25 cellular contexts compared by ENCODE assay signal in genomic region chr1:162421258-162422194, GRCh38. TPM values are rescaled to one million over a fixed set of nuclear protein-coding genes. Genes with fewer than 3 reads are reported as not detected.
A peak's percentile ranks its signal among the peaks of the same experiment; 100 is the strongest.
DNase-seq lines count a peak whose midpoint lies in the region; ATAC-seq, FAIRE-seq and TF ChIP-seq lines count a peak whose summit lies in the region.
"Had no signal": no experiment of that assay in that cellular context is flagged by ENCODE, and none has a peak within 500 bp of the region (broad histone marks: within the 10 kb centered on the region; RNA-seq: fewer than 3 reads in every experiment).

No MANE protein-coding gene starts in this region.

- H3K27ac Mint-ChIP-seq in natural killer cell treated with Interleukin-12 subunit alpha and Interleukin-12 subunit beta and Interleukin-15 and Interleukin-18, amount 100 ng/mL, for 72 hours = peak overlapping the region; percentile 85 to 94
- H3K27ac Mint-ChIP-seq: activated CD8-positive, alpha-beta memory T cell treated with anti-CD3 and anti-CD28 coated beads, Interleukin-2, amount 10 ng/mL, durations not matched to agents 7 days and 5 days; activated T-helper 2 cell treated with anti-CD3 and anti-CD28 coated beads, Interferon-gamma antibody, Interleukin-2, Interleukin-4, amounts not matched to agents 10 μg/mL and 5 μg/mL and 100 μg/mL, durations not matched to agents 14 hours and 24 hours and 36 hours; GM23338 had no signal

- no peak overlapping the region for H3K27ac ChIP-seq in GM12878 (ENCODE audit: control insufficient read depth, insufficient read depth)
- H3K27ac ChIP-seq: thoracic aorta had no signal

- intact Hi-C loops in GM12878 (cut with micrococcal nuclease; ENCODE audit: unreplicated experiment) = no loop called here

- in situ Hi-C loops in GM12878 (cut with MboI) = no loop called here

- no peaks in the 10 kb centered on the region for H3K36me3 ChIP-seq in GM12878 (ENCODE audit: control insufficient read depth in 2 of 2, insufficient read depth in 2 of 2, low read length in 1 of 2)
- H3K36me3 ChIP-seq: neutrophil, thoracic aorta had no signal

- no peak for TF ChIP-seq EP300 in GM12878 (IDR thresholded peaks at IDR 0.05; ENCODE audit: borderline replicate concordance in 1 of 2, control insufficient read depth in 1 of 2, low read depth in 2 of 2, low read length in 2 of 2)

- ATAC-seq in GM18867 (IDR thresholded peaks at IDR 0.05; ENCODE audit: unreplicated experiment) = peak; percentile 65
- ATAC-seq in GM12878 = peak; percentile 30; the same call in 1 of the 3 replicates
- ATAC-seq in natural killer cell treated with Interleukin-12 subunit alpha and Interleukin-12 subunit beta and Interleukin-15 and Interleukin-18, amount 100 ng/mL, for 72 hours = peak; percentile 66 to 74
- ATAC-seq: activated CD8-positive, alpha-beta memory T cell treated with anti-CD3 and anti-CD28 coated beads, Interleukin-2, amount 10 ng/mL, durations not matched to agents 7 days and 5 days; GM23338 had no signal

- no peak for TF ChIP-seq RAD21 in GM12878 (IDR thresholded peaks at IDR 0.05; ENCODE audit: insufficient read depth, low read depth, low read length)

- RAD21 ChIA-PET in GM12878 (lab: Charles Lee; ENCODE audit: unreplicated experiment) = no interaction called here

- no peaks in the 10 kb centered on the region for H3K36me3 Mint-ChIP-seq in natural killer cell treated with Interleukin-12 subunit alpha and Interleukin-12 subunit beta and Interleukin-15 and Interleukin-18, amount 100 ng/mL, for 72 hours
- H3K36me3 Mint-ChIP-seq: activated CD8-positive, alpha-beta memory T cell treated with anti-CD3 and anti-CD28 coated beads, Interleukin-2, amount 10 ng/mL, durations not matched to agents 7 days and 5 days had no signal

- DNase-seq in NOMO-1 treated with DMSO at 0.1 percent for 48 hours (lab: John Stamatoyannopoulos, UW; ENCODE audit: unreplicated experiment) (peak; percentile 20), GM12878 (ENCODE audit: low read depth, low spot score) (no peak), activated gamma-delta T cell treated with Interleukin-2 at 50 U/mL for 16 hours (no peak), foreskin fibroblast (no peak), NK-92 (lab: John Stamatoyannopoulos, UW; ENCODE audit: unreplicated experiment) (no peak)
- no peak for DNase-seq in natural killer cell treated with Interleukin-12 subunit alpha and Interleukin-12 subunit beta and Interleukin-15 and Interleukin-18, amount 100 ng/mL, for 72 hours (ENCODE audit: low spot score)
- DNase-seq in activated CD4-positive, CD25-positive, alpha-beta regulatory T cell treated with anti-CD3 and anti-CD28 coated beads, Interleukin-2, amount 50 U/mL, for 72 hours = no peak
- DNase-seq: activated CD4-positive, alpha-beta T cell treated with anti-CD3 and anti-CD28 coated beads for 48 hours; activated CD8-positive, alpha-beta memory T cell treated with anti-CD3 and anti-CD28 coated beads, Interleukin-2, amount 10 ng/mL, durations not matched to agents 7 days and 5 days; erythroblast; NCI-H1417; NCI-H69; retina; stimulated activated CD4-positive, alpha-beta T cell treated with anti-CD3 and anti-CD28 coated beads, Interleukin-12 subunit alpha, Interleukin-12 subunit beta, amount 100 ng/mL, for 4 hours; stimulated activated CD8-positive, alpha-beta memory T cell treated with anti-CD3 and anti-CD28 coated beads, Interleukin-4, amount 100 ng/mL, for 48 hours had no signal

- H3K27me3 Mint-ChIP-seq in natural killer cell treated with Interleukin-12 subunit alpha and Interleukin-12 subunit beta and Interleukin-15 and Interleukin-18, amount 100 ng/mL, for 72 hours = no peaks in the 10 kb centered on the region

- POLR2A ChIA-PET in GM12878 (lab: Charles Lee) = no interaction called here

- no peaks in the 10 kb centered on the region for H3K27me3 ChIP-seq in GM12878 (replicated peaks in 1 of 2; ENCODE audit: control insufficient read depth in 2 of 2, insufficient read depth in 2 of 2, low read length in 1 of 2)
- H3K27me3 ChIP-seq: neutrophil had no signal

- no peak overlapping the region; the same call in none of the 2 replicates for H2AFZ ChIP-seq in GM12878 (ENCODE audit: control insufficient read depth, low read depth, low read length)
- H2AFZ ChIP-seq: GM23338 had no signal

- TF ChIP-seq CTCF in GM12878 (IDR thresholded peaks at IDR 0.05 in 2 of 3, conservative IDR thresholded peaks at IDR 0.05 in 1 of 3; ENCODE audit: control insufficient read depth in 2 of 3, extremely low read depth in 1 of 3, insufficient read depth in 1 of 3, low read depth in 3 of 3, low read length in 3 of 3) (no peak), foreskin fibroblast (IDR thresholded peaks at IDR 0.05; ENCODE audit: low read depth, low read length) (no peak)

- H3K4me3 ChIP-seq in GM12878 (no peak overlapping the region), foreskin fibroblast (ENCODE audit: low read depth in 1 of 2, low read length in 2 of 2) (no peak overlapping the region)
- H3K4me3 ChIP-seq: GM23338, thoracic aorta had no signal

- no peak for FAIRE-seq in GM12878 (lab: Jason Lieb, UNC)
- FAIRE-seq: GM19239, HTR-8/SVneo, RCC 7860 had no signal

- BruUV-seq in GM12878 (replicated peaks; lab: Mats Ljungman, UMichigan) = no TSS peak

- H3K4me2 ChIP-seq in GM12878 (ENCODE audit: control insufficient read depth, insufficient read depth) = no peak overlapping the region
- H3K4me2 ChIP-seq: GM23338 had no signal

- CTCF ChIA-PET in GM12878 (lab: Yijun Ruan, JAX) = no interaction called here

- H3K9ac ChIP-seq in GM12878 (ENCODE audit: control insufficient read depth, insufficient read depth, low read length) = no peak overlapping the region

- no peak for TF ChIP-seq POLR2A in GM12878 (IDR thresholded peaks at IDR 0.05; ENCODE audit: low read depth, low read length)

- H4K20me1 ChIP-seq in GM12878 (ENCODE audit: control insufficient read depth, insufficient read depth) = no peaks in the 10 kb centered on the region

- H3K9me3 Mint-ChIP-seq in natural killer cell treated with Interleukin-12 subunit alpha and Interleukin-12 subunit beta and Interleukin-15 and Interleukin-18, amount 100 ng/mL, for 72 hours = no peaks in the 10 kb centered on the region
- H3K9me3 Mint-ChIP-seq: activated T-helper 2 cell treated with anti-CD3 and anti-CD28 coated beads, Interferon-gamma antibody, Interleukin-2, Interleukin-4, amounts not matched to agents 10 μg/mL and 5 μg/mL and 100 μg/mL, durations not matched to agents 14 hours and 24 hours and 36 hours; GM23338 had no signal

- peaks cover 31 to 37% of the 10 kb centered on the region in 2 donors for H3K4me1 Mint-ChIP-seq in natural killer cell treated with Interleukin-12 subunit alpha and Interleukin-12 subunit beta and Interleukin-15 and Interleukin-18, amount 100 ng/mL, for 72 hours (ENCODE audit: low read depth in 2 of 2)
- H3K4me1 Mint-ChIP-seq: GM23338 had no signal

- H3K9me3 ChIP-seq in GM12878 (replicated peaks; ENCODE audit: control insufficient read depth, insufficient read depth, low read length) = no peaks in the 10 kb centered on the region; the same call in 2 of the 3 replicates
- H3K9me3 ChIP-seq: neutrophil, thoracic aorta had no signal

- H3K4me3 Mint-ChIP-seq in natural killer cell treated with Interleukin-12 subunit alpha and Interleukin-12 subunit beta and Interleukin-15 and Interleukin-18, amount 100 ng/mL, for 72 hours = peak overlapping the region; percentile 73
- H3K4me3 Mint-ChIP-seq: activated CD8-positive, alpha-beta memory T cell treated with anti-CD3 and anti-CD28 coated beads, Interleukin-2, amount 10 ng/mL, durations not matched to agents 7 days and 5 days; GM23338 had no signal

- SMC1A ChIA-PET in GM12878 (lab: Charles Lee; ENCODE audit: uncharacterized antibody, unreplicated experiment) = interaction anchor here (0.6 kb wide), 1 partner anchor 77 kb away, joined by 3 read pairs; no protein-coding TSS in a partner anchor

- 37% methylated on average over 4 of the region's 5 CpGs for WGBS in GM12878 (ENCODE audit: insufficient coverage, insufficient replicate concordance, low lambda C conversion rate, missing lambda C conversion rate)

- no peaks in the 10 kb centered on the region for H3K79me2 ChIP-seq in GM12878 (ENCODE audit: control insufficient read depth, insufficient read depth, low read length)

- H3K4me1 ChIP-seq in GM12878 (ENCODE audit: control insufficient read depth, insufficient read depth, low read length) = no peaks in the 10 kb centered on the region

RNA-seq across cellular contexts. Expression of gene SH2D1B, which starts 9.6 kb away (rescaled TPM):
- not detected in 2 replicates for total RNA-seq in GM12878 (2013; cell fraction: nucleolus; rRNA removed)
- total RNA-seq in GM12878 (2014; rRNA removed) (not detected in 2 replicates), GM12878 (2014; rRNA removed; fragmentation: Illumina TruSeq; extraction: Trizol) (not detected in 2 replicates), GM12878 (2021) (not detected in 2 replicates)
- polyA plus RNA-seq in GM12878 (2011; ENCODE audit: low read depth) = not detected
- polyA plus RNA-seq in GM12878 (2011; rRNA removed) (0.18 and 0.20 TPM in 2 replicates), GM12878 (2014; fragmentation: Illumina TruSeq; extraction: Trizol) (0.08 TPM in 1 of 2 replicates, not detected in the other), GM12878 (2014; fragmentation: Nextera tagmentation; extraction: Ambion mirVana) (not detected), GM12878 (2014; rRNA removed) (not detected in 2 replicates), GM12878 (2016; fragmentation: Nextera tagmentation; extraction: Ambion mirVana) (not detected)
- polyA plus RNA-seq in GM12878 (2011; cell fraction: cytosol; rRNA removed) = 0.08 and 0.16 TPM in 2 replicates
- 0.28 and 0.33 TPM in 2 replicates for polyA plus RNA-seq in GM12878 (2011; cell fraction: nucleus; rRNA removed)
- polyA plus RNA-seq in GM12878 (2012) = not detected in 2 replicates
- polyA minus RNA-seq in GM12878 (2011; rRNA and poly(A)+ RNA removed) = not detected in 2 replicates
- not detected in 2 replicates for polyA minus RNA-seq in GM12878 (2011; cell fraction: cytosol; rRNA and poly(A)+ RNA removed)
- not detected in 2 replicates for polyA minus RNA-seq in GM12878 (2011; cell fraction: nucleus; rRNA and poly(A)+ RNA removed)
- 10 to 100 TPM; 12.7 to 19.5 TPM for total RNA-seq in natural killer cell treated with Interleukin-12 subunit alpha and Interleukin-12 subunit beta and Interleukin-15 and Interleukin-18, amount 100 ng/mL, for 72 hours
- total RNA-seq: activated CD8-positive, alpha-beta memory T cell treated with anti-CD3 and anti-CD28 coated beads, Interleukin-2, amount 10 ng/mL, durations not matched to agents 7 days and 5 days; dermis microvascular lymphatic vessel endothelial cell; GM23338 had no signal
- polyA plus RNA-seq: GM23338 had no signal

RNA-seq across cellular contexts. Expression of gene C1orf226, which starts 40.0 kb away (rescaled TPM):
- total RNA-seq in GM12878 (2013; cell fraction: nucleolus; rRNA removed) = not detected in 2 replicates
- total RNA-seq in GM12878 (2014; rRNA removed) (not detected in 2 replicates), GM12878 (2014; rRNA removed; fragmentation: Illumina TruSeq; extraction: Trizol) (not detected in 2 replicates), GM12878 (2021) (not detected in 2 replicates)
- not detected for polyA plus RNA-seq in GM12878 (2011; ENCODE audit: low read depth)
- polyA plus RNA-seq in GM12878 (2011; rRNA removed) (not detected in 2 replicates), GM12878 (2014; fragmentation: Illumina TruSeq; extraction: Trizol) (not detected in 2 replicates), GM12878 (2014; fragmentation: Nextera tagmentation; extraction: Ambion mirVana) (not detected), GM12878 (2014; rRNA removed) (not detected in 2 replicates), GM12878 (2016; fragmentation: Nextera tagmentation; extraction: Ambion mirVana) (not detected)
- 0.02 and 0.03 TPM in 2 replicates for polyA plus RNA-seq in GM12878 (2011; cell fraction: cytosol; rRNA removed)
- 0.04 TPM in 1 of 2 replicates, not detected in the other for polyA plus RNA-seq in GM12878 (2011; cell fraction: nucleus; rRNA removed)
- not detected in 2 replicates for polyA plus RNA-seq in GM12878 (2012)
- polyA minus RNA-seq in GM12878 (2011; rRNA and poly(A)+ RNA removed) = 0.05 and 0.07 TPM in 2 replicates
- polyA minus RNA-seq in GM12878 (2011; cell fraction: cytosol; rRNA and poly(A)+ RNA removed) = 0.31 and 0.53 TPM in 2 replicates
- 0.12 TPM in 1 of 2 replicates, not detected in the other for polyA minus RNA-seq in GM12878 (2011; cell fraction: nucleus; rRNA and poly(A)+ RNA removed)
- total RNA-seq in natural killer cell treated with Interleukin-12 subunit alpha and Interleukin-12 subunit beta and Interleukin-15 and Interleukin-18, amount 100 ng/mL, for 72 hours = not detected
- total RNA-seq: activated CD8-positive, alpha-beta memory T cell treated with anti-CD3 and anti-CD28 coated beads, Interleukin-2, amount 10 ng/mL, durations not matched to agents 7 days and 5 days had no signal

RNA-seq across cellular contexts. Expression of gene SPATA46, which starts 44.9 kb away (rescaled TPM):
- total RNA-seq in GM12878 (2013; cell fraction: nucleolus; rRNA removed) = not detected in 2 replicates
- total RNA-seq in GM12878 (2014; rRNA removed) (not detected in 2 replicates), GM12878 (2014; rRNA removed; fragmentation: Illumina TruSeq; extraction: Trizol) (not detected in 2 replicates), GM12878 (2021) (not detected in 2 replicates)
- not detected for polyA plus RNA-seq in GM12878 (2011; ENCODE audit: low read depth)
- polyA plus RNA-seq in GM12878 (2011; rRNA removed) (not detected in 2 replicates), GM12878 (2014; fragmentation: Illumina TruSeq; extraction: Trizol) (not detected in 2 replicates), GM12878 (2014; fragmentation: Nextera tagmentation; extraction: Ambion mirVana) (not detected), GM12878 (2014; rRNA removed) (not detected in 2 replicates), GM12878 (2016; fragmentation: Nextera tagmentation; extraction: Ambion mirVana) (not detected)
- polyA plus RNA-seq in GM12878 (2011; cell fraction: cytosol; rRNA removed) = 0.03 TPM in 1 of 2 replicates, not detected in the other
- polyA plus RNA-seq in GM12878 (2011; cell fraction: nucleus; rRNA removed) = not detected in 2 replicates
- polyA plus RNA-seq in GM12878 (2012) = not detected in 2 replicates
- not detected in 2 replicates for polyA minus RNA-seq in GM12878 (2011; rRNA and poly(A)+ RNA removed)
- polyA minus RNA-seq in GM12878 (2011; cell fraction: cytosol; rRNA and poly(A)+ RNA removed) = not detected in 2 replicates
- polyA minus RNA-seq in GM12878 (2011; cell fraction: nucleus; rRNA and poly(A)+ RNA removed) = not detected in 2 replicates
- not detected for total RNA-seq in natural killer cell treated with Interleukin-12 subunit alpha and Interleukin-12 subunit beta and Interleukin-15 and Interleukin-18, amount 100 ng/mL, for 72 hours
- total RNA-seq: activated CD8-positive, alpha-beta memory T cell treated with anti-CD3 and anti-CD28 coated beads, Interleukin-2, amount 10 ng/mL, durations not matched to agents 7 days and 5 days; activated T-helper 2 cell treated with anti-CD3 and anti-CD28 coated beads, Interferon-gamma antibody, Interleukin-2, Interleukin-4, amounts not matched to agents 10 μg/mL and 5 μg/mL and 100 μg/mL, durations not matched to agents 14 hours and 24 hours and 36 hours; dermis microvascular lymphatic vessel endothelial cell; GM23338; LHCN-M2; thoracic aorta had no signal
- polyA plus RNA-seq: GM23338 had no signal

Comparison
In these comparisons a context has a peak if more than half of its experiments do, and no peak if none do; other contexts are left out.
1. RNA of gene SH2D1B, which starts 9.6 kb away (total RNA-seq): 12.7 to 19.5 TPM in natural killer cell treated with Interleukin-12 subunit alpha and Interleukin-12 subunit beta and Interleukin-15 and Interleukin-18, amount 100 ng/mL, for 72 hours; not detected in GM12878; every median in the first group is over 4 times any median in the second.
2. Peak in every context shown above with its lines, with median percentiles within 50 percentile points of each other: ATAC-seq.